1 cellular context compared by ENCODE assay signal in the genomic region with DNA sequence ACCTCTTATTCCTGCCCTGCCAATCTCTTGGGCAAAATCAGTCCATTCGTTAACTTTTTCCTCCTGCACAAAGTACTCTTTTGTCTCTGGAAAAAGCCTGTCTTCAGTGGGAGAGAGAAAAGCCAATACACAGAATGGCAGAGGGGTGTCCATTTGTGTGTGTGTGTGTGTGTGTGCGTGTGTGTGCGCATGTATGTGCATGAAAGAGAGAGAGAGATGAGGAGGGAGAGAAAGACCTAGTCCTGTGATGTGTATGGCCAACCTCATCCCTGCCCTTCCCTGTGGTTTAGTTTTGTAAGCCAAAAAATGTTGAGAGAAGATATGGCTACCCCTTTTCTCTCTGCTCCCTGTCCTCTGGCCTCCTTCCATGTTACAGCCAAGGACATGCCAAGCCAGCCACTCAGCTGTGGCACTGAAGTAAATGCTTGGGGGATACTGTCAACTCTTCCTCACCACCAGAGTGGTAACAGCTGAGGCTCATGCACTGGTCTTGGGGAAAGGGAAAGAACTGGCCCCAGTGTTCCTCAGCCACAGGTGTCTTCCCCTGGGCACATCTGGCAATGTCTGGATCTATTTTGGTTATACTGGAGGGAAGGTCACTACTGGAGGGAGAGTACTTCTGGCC.
TF ChIP-seq lines count a peak whose summit lies in the region.

No MANE protein-coding gene starts in this region.

TF ChIP-seq in HepG2, 621 proteins besides CTCF, POLR2A, EP300 and RAD21:
- TF ChIP-seq ZNF136 (CRISPR knock-in tag; IDR thresholded peaks at IDR 0.05; ENCODE audit: low read depth): no peak
- TF ChIP-seq, protein P1, sequence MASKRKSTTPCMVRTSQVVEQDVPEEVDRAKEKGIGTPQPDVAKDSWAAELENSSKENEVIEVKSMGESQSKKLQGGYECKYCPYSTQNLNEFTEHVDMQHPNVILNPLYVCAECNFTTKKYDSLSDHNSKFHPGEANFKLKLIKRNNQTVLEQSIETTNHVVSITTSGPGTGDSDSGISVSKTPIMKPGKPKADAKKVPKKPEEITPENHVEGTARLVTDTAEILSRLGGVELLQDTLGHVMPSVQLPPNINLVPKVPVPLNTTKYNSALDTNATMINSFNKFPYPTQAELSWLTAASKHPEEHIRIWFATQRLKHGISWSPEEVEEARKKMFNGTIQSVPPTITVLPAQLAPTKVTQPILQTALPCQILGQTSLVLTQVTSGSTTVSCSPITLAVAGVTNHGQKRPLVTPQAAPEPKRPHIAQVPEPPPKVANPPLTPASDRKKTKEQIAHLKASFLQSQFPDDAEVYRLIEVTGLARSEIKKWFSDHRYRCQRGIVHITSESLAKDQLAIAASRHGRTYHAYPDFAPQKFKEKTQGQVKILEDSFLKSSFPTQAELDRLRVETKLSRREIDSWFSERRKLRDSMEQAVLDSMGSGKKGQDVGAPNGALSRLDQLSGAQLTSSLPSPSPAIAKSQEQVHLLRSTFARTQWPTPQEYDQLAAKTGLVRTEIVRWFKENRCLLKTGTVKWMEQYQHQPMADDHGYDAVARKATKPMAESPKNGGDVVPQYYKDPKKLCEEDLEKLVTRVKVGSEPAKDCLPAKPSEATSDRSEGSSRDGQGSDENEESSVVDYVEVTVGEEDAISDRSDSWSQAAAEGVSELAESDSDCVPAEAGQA (IDR thresholded peaks at IDR 0.05; ENCODE audit: low read depth): no peak
- TF ChIP-seq, protein P1 (CRISPR knock-in tag; IDR thresholded peaks at IDR 0.05; ENCODE audit: borderline replicate concordance): no peak
- TF ChIP-seq, protein P2, sequence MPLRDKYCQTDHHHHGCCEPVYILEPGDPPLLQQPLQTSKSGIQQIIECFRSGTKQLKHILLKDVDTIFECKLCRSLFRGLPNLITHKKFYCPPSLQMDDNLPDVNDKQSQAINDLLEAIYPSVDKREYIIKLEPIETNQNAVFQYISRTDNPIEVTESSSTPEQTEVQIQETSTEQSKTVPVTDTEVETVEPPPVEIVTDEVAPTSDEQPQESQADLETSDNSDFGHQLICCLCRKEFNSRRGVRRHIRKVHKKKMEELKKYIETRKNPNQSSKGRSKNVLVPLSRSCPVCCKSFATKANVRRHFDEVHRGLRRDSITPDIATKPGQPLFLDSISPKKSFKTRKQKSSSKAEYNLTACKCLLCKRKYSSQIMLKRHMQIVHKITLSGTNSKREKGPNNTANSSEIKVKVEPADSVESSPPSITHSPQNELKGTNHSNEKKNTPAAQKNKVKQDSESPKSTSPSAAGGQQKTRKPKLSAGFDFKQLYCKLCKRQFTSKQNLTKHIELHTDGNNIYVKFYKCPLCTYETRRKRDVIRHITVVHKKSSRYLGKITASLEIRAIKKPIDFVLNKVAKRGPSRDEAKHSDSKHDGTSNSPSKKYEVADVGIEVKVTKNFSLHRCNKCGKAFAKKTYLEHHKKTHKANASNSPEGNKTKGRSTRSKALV (CRISPR knock-in tag; IDR thresholded peaks at IDR 0.05): no peak
- no peak for TF ChIP-seq ARID3A (IDR thresholded peaks at IDR 0.05; ENCODE audit: low read depth, low read length)
- TF ChIP-seq SSRP1 (CRISPR knock-in tag; IDR thresholded peaks at IDR 0.05): no peak
- TF ChIP-seq ZNF660 (CRISPR knock-in tag; IDR thresholded peaks at IDR 0.05; ENCODE audit: borderline replicate concordance, low read depth): no peak
- TF ChIP-seq ZNF550 (CRISPR knock-in tag; IDR thresholded peaks at IDR 0.05; ENCODE audit: borderline replicate concordance): no peak
- no peak for TF ChIP-seq TRIM22 (IDR thresholded peaks at IDR 0.05)
- no peak for TF ChIP-seq MED1 (CRISPR knock-in tag; IDR thresholded peaks at IDR 0.05)
- no peak for TF ChIP-seq ZFP36 (IDR thresholded peaks at IDR 0.05; ENCODE audit: borderline replicate concordance, low read depth, low read length, partially characterized antibody)
- TF ChIP-seq CBX1 (IDR thresholded peaks at IDR 0.05; ENCODE audit: low read depth): no peak
- no peak for TF ChIP-seq BRD4 (CRISPR knock-in tag; IDR thresholded peaks at IDR 0.05)
- TF ChIP-seq BCL6 (CRISPR knock-in tag; IDR thresholded peaks at IDR 0.05): no peak
- TF ChIP-seq SP5 (CRISPR knock-in tag; IDR thresholded peaks at IDR 0.05; ENCODE audit: borderline replicate concordance, low read depth): no peak
- TF ChIP-seq, protein P3, sequence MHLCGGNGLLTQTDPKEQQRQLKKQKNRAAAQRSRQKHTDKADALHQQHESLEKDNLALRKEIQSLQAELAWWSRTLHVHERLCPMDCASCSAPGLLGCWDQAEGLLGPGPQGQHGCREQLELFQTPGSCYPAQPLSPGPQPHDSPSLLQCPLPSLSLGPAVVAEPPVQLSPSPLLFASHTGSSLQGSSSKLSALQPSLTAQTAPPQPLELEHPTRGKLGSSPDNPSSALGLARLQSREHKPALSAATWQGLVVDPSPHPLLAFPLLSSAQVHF (CRISPR knock-in tag; IDR thresholded peaks at IDR 0.05): no peak
- no peak for TF ChIP-seq ATF7 (IDR thresholded peaks at IDR 0.05)
- TF ChIP-seq ATF7 (CRISPR knock-in tag; IDR thresholded peaks at IDR 0.05): no peak
- TF ChIP-seq PPARG (CRISPR knock-in tag; conservative IDR thresholded peaks at IDR 0.05): no peak
